1 cellular context compared by ENCODE assay signal in genomic region chr6:132817554-132818403, GRCh38.
TF ChIP-seq lines count a peak whose summit lies in the region.

No MANE protein-coding gene starts in this region.

TF ChIP-seq in IMR-90, 13 proteins besides CTCF, POLR2A, EP300 and RAD21 (continued from another document):
- no peak for TF ChIP-seq RCOR1 (IDR thresholded peaks at IDR 0.05; ENCODE audit: insufficient replicate concordance, low read length)
